In genomic region chr16:28183930-28184329, GRCh38 we compare ENCODE assay signal across 13 cellular contexts. TPM values are rescaled to one million over a fixed set of nuclear protein-coding genes. Genes with fewer than 3 reads are reported as not detected.
DNase-seq lines count a peak whose midpoint lies in the region; ATAC-seq and TF ChIP-seq lines count a peak whose summit lies in the region.
"Had no signal": no experiment of that assay in that cellular context is flagged by ENCODE, and none has a peak within 500 bp of the region (broad histone marks: within the 10 kb centered on the region; RNA-seq: fewer than 3 reads in every experiment).

No MANE protein-coding gene starts in this region.

- no peak overlapping the region for H3K4me3 ChIP-seq in Caco-2 (ENCODE audit: low read depth, low read length)
- H3K4me3 ChIP-seq: colonic mucosa, SJCRH30, thoracic aorta had no signal

- peaks cover 35% of the 10 kb centered on the region for H3K4me1 ChIP-seq in Caco-2
- H3K4me1 ChIP-seq: colonic mucosa had no signal

- CTCF ChIA-PET in Caco-2 (lab: Charles Lee), result interaction anchor here (0.5 kb wide), 1 partner anchor 1847 kb away, joined by 11 read pairs; the partner anchor contains the start of gene TLCD3B

- peak overlapping the region; percentile 52; the same call in 1 of the 2 replicates for H3K27ac ChIP-seq in C4-2B
- H3K27ac ChIP-seq: colonic mucosa, SJCRH30, thoracic aorta had no signal

- POLR2A ChIA-PET in Caco-2 (lab: Charles Lee), result interaction anchor here (0.6 kb wide), 1 partner anchor 9 kb away, joined by 5 read pairs; no protein-coding TSS in a partner anchor

- peaks cover 4% of the 10 kb centered on the region; the same call in 1 of the 2 replicates for H3K9me3 ChIP-seq in Caco-2
- H3K9me3 ChIP-seq: colonic mucosa, SJCRH30, thoracic aorta had no signal

- H3K36me3 ChIP-seq in Caco-2 (ENCODE audit: control insufficient read depth, insufficient read depth, low read length), result no peaks in the 10 kb centered on the region
- H3K36me3 ChIP-seq: colonic mucosa, thoracic aorta had no signal

- H3K36me3 Mint-ChIP-seq in Caco-2 (ENCODE audit: insufficient read depth, unreplicated experiment) (peaks cover 46% of the 10 kb centered on the region), nephron progenitor cell (ENCODE audit: low read depth) (peaks cover 54% of the 10 kb centered on the region)
- peaks cover 23% of the 10 kb centered on the region for H3K36me3 Mint-ChIP-seq in activated naive CD8-positive, alpha-beta T cell

- no peaks in the 10 kb centered on the region for H3K27me3 Mint-ChIP-seq in Caco-2 (ENCODE audit: insufficient read depth, unreplicated experiment)
- H3K27me3 Mint-ChIP-seq in activated naive CD8-positive, alpha-beta T cell, result no peaks in the 10 kb centered on the region
- H3K27me3 Mint-ChIP-seq in nephron progenitor cell (ENCODE audit: low read depth, poor library complexity), result no peaks in the 10 kb centered on the region

- intact Hi-C loops in Caco-2 (cut with micrococcal nuclease; ENCODE audit: unreplicated experiment), result no loop called here

- no peak for TF ChIP-seq CTCF in C4-2B (conservative IDR thresholded peaks at IDR 0.05)
- TF ChIP-seq CTCF in Caco-2 (IDR thresholded peaks at IDR 0.05; ENCODE audit: insufficient read depth in 1 of 2, low read depth in 1 of 2, low read length in 1 of 2, severe bottlenecking in 1 of 2, unreplicated experiment in 1 of 2), result no peak
- no peak for TF ChIP-seq CTCF in nephron progenitor cell (IDR thresholded peaks at IDR 0.05)

- H3K9me3 Mint-ChIP-seq in Caco-2 (ENCODE audit: unreplicated experiment), result peaks cover 9% of the 10 kb centered on the region
- peaks cover 4% of the 10 kb centered on the region for H3K9me3 Mint-ChIP-seq in activated naive CD8-positive, alpha-beta T cell (ENCODE audit: low read depth)
- peaks cover 13% of the 10 kb centered on the region for H3K9me3 Mint-ChIP-seq in nephron progenitor cell

- H3K27me3 ChIP-seq in Caco-2 (replicated peaks; ENCODE audit: control insufficient read depth, insufficient read depth, low read length), result no peaks in the 10 kb centered on the region
- H3K27me3 ChIP-seq: colonic mucosa, SJCRH30 had no signal

- no TSS peak for BruUV-seq in Caco-2 (replicated peaks; lab: Mats Ljungman, UMichigan)

- DNase-seq in Caco-2 (no peak), nephron progenitor cell (no peak), NCI-H1417 treated with DMSO at 0.1 percent for 48 hours (lab: John Stamatoyannopoulos, UW) (no peak), NCI-H226 (no peak)
- DNase-seq: activated CD8-positive, alpha-beta memory T cell treated with anti-CD3 and anti-CD28 coated beads, Interleukin-2, amount 50 U/mL, for 48 hours; colonic mucosa; NK-92 treated with Interleukin-12 subunit alpha and Interleukin-12 subunit beta, amount 100 ng/mL, for 24 hours; posterior cingulate gyrus had no signal

- peaks cover 20% of the 10 kb centered on the region for H3K4me1 Mint-ChIP-seq in Caco-2 (ENCODE audit: low read depth, unreplicated experiment)
- peaks cover 92% of the 10 kb centered on the region for H3K4me1 Mint-ChIP-seq in activated naive CD8-positive, alpha-beta T cell (ENCODE audit: low read depth)
- H3K4me1 Mint-ChIP-seq in nephron progenitor cell, result peaks cover 29% of the 10 kb centered on the region

- H3K27ac Mint-ChIP-seq in Caco-2 (ENCODE audit: unreplicated experiment) (peak overlapping the region; percentile 10), nephron progenitor cell (peak overlapping the region; percentile 47)
- H3K27ac Mint-ChIP-seq in activated naive CD8-positive, alpha-beta T cell, result peak overlapping the region; percentile 95

- ATAC-seq in HG03521 (IDR thresholded peaks at IDR 0.05; ENCODE audit: unreplicated experiment), result no peak

- H3K4me3 Mint-ChIP-seq in Caco-2 (ENCODE audit: unreplicated experiment), result no peak overlapping the region
- H3K4me3 Mint-ChIP-seq in activated naive CD8-positive, alpha-beta T cell, result peak overlapping the region; percentile 11
- no peak overlapping the region for H3K4me3 Mint-ChIP-seq in nephron progenitor cell

RNA-seq across cellular contexts. Expression of gene XPO6, which starts 27.8 kb away (rescaled TPM):
- total RNA-seq in Caco-2 (2022), result 110 and 112 TPM in 2 replicates

Comparison
In these comparisons a context has a peak if more than half of its experiments do, and no peak if none do; other contexts are left out.
1. H3K27ac Mint-ChIP-seq: peak in every context shown above with its lines; median percentile 95 in activated naive CD8-positive, alpha-beta T cell; 47 in nephron progenitor cell; 10 in Caco-2.